In genomic region chr16:88804173-88804551, GRCh38 we compare ENCODE assay signal across 8 cellular contexts. TPM values are rescaled to one million over a fixed set of nuclear protein-coding genes. Genes with fewer than 3 reads are reported as not detected.
DNase-seq lines count a peak whose midpoint lies in the region; ATAC-seq and TF ChIP-seq lines count a peak whose summit lies in the region.

No MANE protein-coding gene starts in this region.

- no peak for TF ChIP-seq POLR2A in esophagus squamous epithelium (IDR thresholded peaks at IDR 0.05)

- H3K27ac ChIP-seq in SK-N-SH (ENCODE audit: low read depth in 2 of 2, low read length in 1 of 2), result no peak overlapping the region
- peak overlapping the region in 3 of 4 donors; percentile 9 to 85 (median 67) for H3K27ac ChIP-seq in esophagus squamous epithelium
- H3K27ac ChIP-seq in skin epidermis, result peak overlapping the region in 5 of 21 experiments; percentile 16 to 88 (median 76)

- POLR2A ChIA-PET in SK-N-SH (lab: Yijun Ruan, JAX), result no interaction called here

- peaks cover 18% of the 10 kb centered on the region for H3K4me1 Mint-ChIP-seq in T-helper 2 cell treated with Interferon-gamma antibody and Interleukin-4, amounts not matched to agents 5 μg/mL and 100 μg/mL, for 36 hours (ENCODE audit: low read depth)

- peak overlapping the region; percentile 91 for H3K4me2 ChIP-seq in SK-N-SH

- no peak for ATAC-seq in GM21717 (IDR thresholded peaks at IDR 0.05; ENCODE audit: unreplicated experiment)

- CTCF ChIA-PET in SK-N-SH (lab: Yijun Ruan, JAX), result interaction anchor here (0.8 to 2.0 kb wide), 5 partner anchors 11 to 412 kb away, joined by 3 to 13 read pairs (median 4); no protein-coding TSS in a partner anchor

- no peaks in the 10 kb centered on the region for H3K9me2 ChIP-seq in SK-N-SH

- peaks cover 0 to 24% of the 10 kb centered on the region in 2 experiments for H3K36me3 ChIP-seq in SK-N-SH (replicated peaks in 1 of 2; ENCODE audit: control insufficient read depth in 1 of 2, insufficient read depth in 2 of 2, low read length in 1 of 2)
- H3K36me3 ChIP-seq in esophagus squamous epithelium, result peaks cover 0 to 17% (median 10%) of the 10 kb centered on the region in 3 donors

- DNase-seq in T-helper 2 cell treated with Interferon-gamma antibody and Interleukin-4, amounts not matched to agents 5 μg/mL and 100 μg/mL, for 36 hours (ENCODE audit: low spot score), result no peak
- DNase-seq in T-helper 2 cell (no peak), SK-N-SH (peak; percentile 70), esophagus squamous epithelium (lab: John Stamatoyannopoulos, UW) (no peak), dermis blood vessel endothelial cell (no peak)
- no peak for DNase-seq in NK-92 treated with Interleukin-12 subunit alpha and Interleukin-12 subunit beta, amount 100 ng/mL, for 24 hours (lab: John Stamatoyannopoulos, UW)

- peaks cover 23% of the 10 kb centered on the region for H3K36me3 Mint-ChIP-seq in T-helper 2 cell treated with Interferon-gamma antibody and Interleukin-4, amounts not matched to agents 5 μg/mL and 100 μg/mL, for 36 hours (ENCODE audit: low read depth)

- H3K27me3 Mint-ChIP-seq in T-helper 2 cell treated with Interferon-gamma antibody and Interleukin-4, amounts not matched to agents 5 μg/mL and 100 μg/mL, for 36 hours (ENCODE audit: low read depth), result no peaks in the 10 kb centered on the region

- intact Hi-C loops in esophagus squamous epithelium (cut with DNase I), result no loop called here

- peaks cover 7% of the 10 kb centered on the region; the same call in 1 of the 2 replicates for H4K20me1 ChIP-seq in SK-N-SH (ENCODE audit: insufficient read depth)

- TF ChIP-seq RAD21 in SK-N-SH (IDR thresholded peaks at IDR 0.05; ENCODE audit: low read length), result no peak

- H3K4me3 Mint-ChIP-seq in T-helper 2 cell treated with Interferon-gamma antibody and Interleukin-4, amounts not matched to agents 5 μg/mL and 100 μg/mL, for 36 hours, result peak overlapping the region; percentile 79

- peak overlapping the region; percentile 80 for H3K9ac ChIP-seq in SK-N-SH

- peaks cover 0 to 15% of the 10 kb centered on the region in 2 experiments; a peak in 1 of 4 replicates for H3K4me1 ChIP-seq in SK-N-SH (ENCODE audit: control insufficient read depth in 1 of 2, insufficient read depth in 2 of 2, low read depth in 1 of 2, low read length in 1 of 2)
- H3K4me1 ChIP-seq in esophagus squamous epithelium, result peaks cover 15 to 59% (median 17%) of the 10 kb centered on the region in 3 donors

- WGBS in SK-N-SH (ENCODE audit: low lambda C conversion rate), result 4% methylated on average over 13 of the region's 16 CpGs
- WGBS in esophagus squamous epithelium, 2 donors, result 0 to 2% methylated on average over 3 to 11 of the region's 16 CpGs

- peak overlapping the region; percentile 45 for H3K27ac Mint-ChIP-seq in T-helper 2 cell treated with Interferon-gamma antibody and Interleukin-4, amounts not matched to agents 5 μg/mL and 100 μg/mL, for 36 hours

- no peak overlapping the region for H2AFZ ChIP-seq in SK-N-SH (ENCODE audit: low read depth)

- H3K4me3 ChIP-seq in SK-N-SH (ENCODE audit: low read depth in 2 of 2, low read length in 1 of 2), result peak overlapping the region; percentile 74 to 86
- peak overlapping the region; percentile 36 to 86 (median 64) for H3K4me3 ChIP-seq in esophagus squamous epithelium
- peak overlapping the region; percentile 59 to 68 (median 62) for H3K4me3 ChIP-seq in skin epidermis

- TF ChIP-seq CTCF in SK-N-SH (IDR thresholded peaks at IDR 0.05), result no peak
- TF ChIP-seq CTCF in esophagus squamous epithelium (IDR thresholded peaks at IDR 0.05), result no peak

- H3K9me3 ChIP-seq in SK-N-SH (no peaks in the 10 kb centered on the region), esophagus squamous epithelium (no peaks in the 10 kb centered on the region)

- H3F3A ChIP-seq in SK-N-SH (replicated peaks; ENCODE audit: insufficient read depth), result peaks cover 19% of the 10 kb centered on the region

- TF ChIP-seq EP300 in SK-N-SH (IDR thresholded peaks at IDR 0.05; ENCODE audit: borderline replicate concordance in 1 of 2, low read depth in 1 of 2, low read length in 1 of 2), result no peak

- no peaks in the 10 kb centered on the region for H3K27me3 ChIP-seq in SK-N-SH (ENCODE audit: insufficient read depth)
- no peaks in the 10 kb centered on the region for H3K27me3 ChIP-seq in esophagus squamous epithelium

- H3K79me2 ChIP-seq in SK-N-SH (ENCODE audit: insufficient read depth), result peaks cover 22% of the 10 kb centered on the region

- H3K9me3 Mint-ChIP-seq in T-helper 2 cell treated with Interferon-gamma antibody and Interleukin-4, amounts not matched to agents 5 μg/mL and 100 μg/mL, for 36 hours, result no peaks in the 10 kb centered on the region

TF ChIP-seq in SK-N-SH, 30 proteins besides CTCF, POLR2A, EP300 and RAD21:
- no peak for TF ChIP-seq YY1 (IDR thresholded peaks at IDR 0.05; ENCODE audit: low read depth)
- TF ChIP-seq, protein P1, sequence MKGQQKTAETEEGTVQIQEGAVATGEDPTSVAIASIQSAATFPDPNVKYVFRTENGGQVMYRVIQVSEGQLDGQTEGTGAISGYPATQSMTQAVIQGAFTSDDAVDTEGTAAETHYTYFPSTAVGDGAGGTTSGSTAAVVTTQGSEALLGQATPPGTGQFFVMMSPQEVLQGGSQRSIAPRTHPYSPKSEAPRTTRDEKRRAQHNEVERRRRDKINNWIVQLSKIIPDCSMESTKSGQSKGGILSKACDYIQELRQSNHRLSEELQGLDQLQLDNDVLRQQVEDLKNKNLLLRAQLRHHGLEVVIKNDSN (IDR thresholded peaks at IDR 0.05; ENCODE audit: borderline replicate concordance, low read depth), result no peak
- TF ChIP-seq, protein P2, sequence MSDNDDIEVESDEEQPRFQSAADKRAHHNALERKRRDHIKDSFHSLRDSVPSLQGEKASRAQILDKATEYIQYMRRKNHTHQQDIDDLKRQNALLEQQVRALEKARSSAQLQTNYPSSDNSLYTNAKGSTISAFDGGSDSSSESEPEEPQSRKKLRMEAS (IDR thresholded peaks at IDR 0.05; ENCODE audit: low read depth), result no peak
- TF ChIP-seq NRF1 (IDR thresholded peaks at IDR 0.05; ENCODE audit: low read depth, low read length), result no peak
- no peak for TF ChIP-seq TAF1 (IDR thresholded peaks at IDR 0.05; ENCODE audit: borderline replicate concordance, low read depth, low read length)
- no peak for TF ChIP-seq CHD2 (IDR thresholded peaks at IDR 0.05; ENCODE audit: low read length, partially characterized antibody)

RNA-seq across cellular contexts. Expression of gene CDT1, which starts 0.6 kb away (rescaled TPM):
- polyA plus RNA-seq in SK-N-SH (2012; rRNA removed), result 3.1 and 6.1 TPM in 2 replicates
- polyA plus RNA-seq in SK-N-SH (2012; cell fraction: cytosol; rRNA removed), result 1.5 and 4.3 TPM in 2 replicates
- 8.0 and 8.2 TPM in 2 replicates for polyA plus RNA-seq in SK-N-SH (2012; cell fraction: nucleus; rRNA removed)
- total RNA-seq in esophagus squamous epithelium (10 to 100 TPM in 3 of 4 donors, 1 to 10 TPM in 1; 7.7 to 20.7 (median 11.2) TPM), dermis blood vessel endothelial cell (5.8 and 22.2 TPM in 2 replicates)

RNA-seq across cellular contexts. Expression of gene APRT, which starts 7.6 kb away (rescaled TPM):
- 178 and 192 TPM in 2 replicates for polyA plus RNA-seq in SK-N-SH (2012; rRNA removed)
- 87.4 and 115 TPM in 2 replicates for polyA plus RNA-seq in SK-N-SH (2012; cell fraction: cytosol; rRNA removed)
- 186 and 231 TPM in 2 replicates for polyA plus RNA-seq in SK-N-SH (2012; cell fraction: nucleus; rRNA removed)
- total RNA-seq in esophagus squamous epithelium, result 100 to 1,000 TPM; 186 to 314 (median 250) TPM
- 100 and 138 TPM in 2 replicates for total RNA-seq in dermis blood vessel endothelial cell

RNA-seq across cellular contexts. Expression of gene PIEZO1, which starts 19.1 kb away (rescaled TPM):
- polyA plus RNA-seq in SK-N-SH (2012; rRNA removed), result 111 and 184 TPM in 2 replicates
- 45.3 and 86.3 TPM in 2 replicates for polyA plus RNA-seq in SK-N-SH (2012; cell fraction: cytosol; rRNA removed)
- polyA plus RNA-seq in SK-N-SH (2012; cell fraction: nucleus; rRNA removed), result 670 and 1,039 TPM in 2 replicates
- 100 to 1,000 TPM in 2 of 4 donors, 10 to 100 TPM in 2; 46.0 to 131 (median 103) TPM for total RNA-seq in esophagus squamous epithelium
- 354 and 766 TPM in 2 replicates for total RNA-seq in dermis blood vessel endothelial cell

RNA-seq across cellular contexts. Expression of gene GALNS, which starts 52.6 kb away (rescaled TPM):
- 13.8 and 16.5 TPM in 2 replicates for polyA plus RNA-seq in SK-N-SH (2012; rRNA removed)
- 12.1 and 15.9 TPM in 2 replicates for polyA plus RNA-seq in SK-N-SH (2012; cell fraction: cytosol; rRNA removed)
- polyA plus RNA-seq in SK-N-SH (2012; cell fraction: nucleus; rRNA removed), result 43.5 and 44.1 TPM in 2 replicates
- total RNA-seq in esophagus squamous epithelium, result 10 to 100 TPM in 3 of 4 donors, 1 to 10 TPM in 1; 9.5 to 24.2 (median 20.5) TPM
- total RNA-seq in dermis blood vessel endothelial cell, result 25.0 and 26.3 TPM in 2 replicates

RNA-seq across cellular contexts. Expression of gene TRAPPC2L, which starts 52.8 kb away (rescaled TPM):
- 73.9 and 74.4 TPM in 2 replicates for polyA plus RNA-seq in SK-N-SH (2012; rRNA removed)
- 52.1 and 63.3 TPM in 2 replicates for polyA plus RNA-seq in SK-N-SH (2012; cell fraction: cytosol; rRNA removed)
- 68.2 and 74.9 TPM in 2 replicates for polyA plus RNA-seq in SK-N-SH (2012; cell fraction: nucleus; rRNA removed)
- 10 to 100 TPM; 20.7 to 29.7 (median 24.7) TPM for total RNA-seq in esophagus squamous epithelium
- total RNA-seq in dermis blood vessel endothelial cell, result 31.6 and 46.6 TPM in 2 replicates

Comparison
In these comparisons a context has a peak if more than half of its experiments do, and no peak if none do; other contexts are left out.
1. H3K27ac ChIP-seq: peak in esophagus squamous epithelium (3 of 4); none in SK-N-SH (0 of 2).
2. Peak in every context shown above with its lines, with median percentiles within 50 percentile points of each other: H3K4me3 ChIP-seq.